Comparison of ENCODE assay signal across 8 cellular contexts in genomic region chr12:93380480-93381121, GRCh38. TPM values are rescaled to one million over a fixed set of nuclear protein-coding genes. Genes with fewer than 3 reads are reported as not detected.
DNase-seq lines count a peak whose midpoint lies in the region; ATAC-seq and TF ChIP-seq lines count a peak whose summit lies in the region.

No MANE protein-coding gene starts in this region.

- H3K4me3 Mint-ChIP-seq in endodermal cell: peak overlapping the region; percentile 99

- H3K27me3 ChIP-seq in ACC112 (ENCODE audit: insufficient read depth, low read length): no peaks in the 10 kb centered on the region
- no peaks in the 10 kb centered on the region for H3K27me3 ChIP-seq in endodermal cell (ENCODE audit: control insufficient read depth, insufficient read depth, low read length, poor library complexity, severe bottlenecking)
- no peaks in the 10 kb centered on the region for H3K27me3 ChIP-seq in parathyroid adenoma (ENCODE audit: control insufficient read depth, insufficient read depth, low read length)

- H3K27ac ChIP-seq in ACC112 (ENCODE audit: low read depth, low read length): peak overlapping the region; percentile 59
- H3K27ac ChIP-seq in endodermal cell (ENCODE audit: low read depth, low read length): no peak overlapping the region
- peak overlapping the region; percentile 98 for H3K27ac ChIP-seq in parathyroid adenoma

- H2AFZ ChIP-seq in ACC112 (ENCODE audit: low read length, unreplicated experiment): no peak overlapping the region
- H2AFZ ChIP-seq in parathyroid adenoma: no peak overlapping the region

- H3K9ac ChIP-seq in endodermal cell (ENCODE audit: extremely low read depth, low read length, poor library complexity, severe bottlenecking) (peak overlapping the region; percentile 99), parathyroid adenoma (no peak overlapping the region)

- TF ChIP-seq CTCF in GM12873 (IDR thresholded peaks at IDR 0.05; ENCODE audit: insufficient read depth, low read depth, low read length, missing control alignments): peak; percentile 16
- peak; percentile 62 for TF ChIP-seq CTCF in endodermal cell (conservative IDR thresholded peaks at IDR 0.05)
- peak; percentile 28 for TF ChIP-seq CTCF in parathyroid adenoma (IDR thresholded peaks at IDR 0.05)

- 40 to 58% methylated on average over 2 of the region's 2 CpGs for WGBS in endodermal cell (ENCODE audit: insufficient coverage in 1 of 2, insufficient read length in 1 of 2), 2 experiments

- no peak overlapping the region for H3K4me2 ChIP-seq in parathyroid adenoma (ENCODE audit: low read length)

- H3K4me1 Mint-ChIP-seq in endodermal cell: peaks cover 35% of the 10 kb centered on the region

- peak overlapping the region; percentile 78 for H3K27ac Mint-ChIP-seq in endodermal cell

- H3K4me1 ChIP-seq in ACC112 (ENCODE audit: control insufficient read depth, insufficient read depth, low read length, unreplicated experiment) (peaks cover 13% of the 10 kb centered on the region), endodermal cell (ENCODE audit: control insufficient read depth, insufficient read depth, low read length) (no peaks in the 10 kb centered on the region), parathyroid adenoma (peaks cover 13% of the 10 kb centered on the region)

- H3K9me3 ChIP-seq in endodermal cell (ENCODE audit: control insufficient read depth, low read length) (no peaks in the 10 kb centered on the region), parathyroid adenoma (ENCODE audit: control insufficient read depth, low read length) (no peaks in the 10 kb centered on the region)

- DNase-seq in RKO (ENCODE audit: low spot score) (peak; percentile 58), endodermal cell (no peak)

- ATAC-seq in HG03135 (IDR thresholded peaks at IDR 0.05; ENCODE audit: unreplicated experiment) (no peak), GM19324 (IDR thresholded peaks at IDR 0.05; ENCODE audit: low FRiP score, unreplicated experiment) (no peak)
- ATAC-seq in activated CD4-positive, CD25-positive, alpha-beta regulatory T cell treated with anti-CD3 and anti-CD28 coated beads, Interleukin-2, amount 50 U/mL, for 24 hours: no peak

- H3K27me3 Mint-ChIP-seq in endodermal cell (ENCODE audit: insufficient read depth): no peaks in the 10 kb centered on the region

- H3K36me3 ChIP-seq in ACC112 (ENCODE audit: insufficient read depth, low read length): 0 out of 2 replicates have a peak, but pooled peaks cover 5% of the 10 kb centered on the region
- H3K36me3 ChIP-seq in endodermal cell (ENCODE audit: control insufficient read depth, insufficient read depth, low read length): peaks cover 68% of the 10 kb centered on the region
- no peaks in the 10 kb centered on the region for H3K36me3 ChIP-seq in parathyroid adenoma (ENCODE audit: control insufficient read depth, insufficient read depth, low read length)

- peak overlapping the region; percentile 97 for H3K4me3 ChIP-seq in ACC112 (ENCODE audit: low read depth, low read length)
- H3K4me3 ChIP-seq in endodermal cell (ENCODE audit: low read length): peak overlapping the region; percentile 96
- H3K4me3 ChIP-seq in parathyroid adenoma (ENCODE audit: low read depth, low read length): no peak overlapping the region

- peaks cover 66% of the 10 kb centered on the region for H3K36me3 Mint-ChIP-seq in endodermal cell (ENCODE audit: low read depth)

- H3K79me2 ChIP-seq in ACC112 (ENCODE audit: control insufficient read depth, insufficient read depth, low read length, unreplicated experiment) (peaks cover 71% of the 10 kb centered on the region), parathyroid adenoma (peaks cover 46% of the 10 kb centered on the region)

- H3K9me3 Mint-ChIP-seq in endodermal cell: no peaks in the 10 kb centered on the region

RNA-seq across cellular contexts. Expression of gene NUDT4, which starts 2.9 kb away (rescaled TPM):
- 100 to 1,000 TPM; 334 to 453 TPM for total RNA-seq in endodermal cell
- polyA plus RNA-seq in endodermal cell (2013, experiment 1 of 2): 125 TPM
- polyA plus RNA-seq in endodermal cell (2013, experiment 2 of 2): 149 TPM
